In the genomic region with DNA sequence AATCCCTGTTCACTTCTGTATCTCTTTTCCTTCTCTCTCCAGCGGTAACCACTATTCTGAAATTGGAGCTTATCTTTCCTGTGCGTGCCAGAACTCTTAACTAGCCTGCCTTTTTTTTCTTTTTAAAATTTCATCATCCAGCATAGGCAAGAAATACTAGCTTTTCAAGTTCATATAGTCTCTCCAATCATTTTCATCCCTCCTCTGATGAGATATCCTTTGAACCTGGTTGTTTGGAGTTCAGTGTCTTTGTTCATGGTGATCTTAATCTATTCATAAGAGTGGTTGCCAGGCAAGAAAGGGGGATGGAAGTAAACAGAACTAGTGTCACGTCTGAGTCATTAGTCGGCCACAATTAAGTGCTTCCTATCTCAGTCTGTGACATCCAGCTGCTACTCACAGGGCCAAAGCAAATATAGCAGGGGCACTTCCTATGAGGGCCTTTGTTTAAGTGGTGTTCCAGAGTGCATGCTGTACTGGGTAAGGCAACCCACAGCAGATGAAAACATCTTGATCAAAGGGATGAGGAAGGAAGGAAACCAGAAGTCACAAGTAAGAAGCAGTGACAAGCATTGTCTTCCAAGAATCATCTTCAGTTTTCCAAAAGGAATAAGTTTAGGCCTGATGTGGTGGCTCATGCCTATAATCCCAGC, we compare ENCODE assay signal across 1 cellular context.
A peak's percentile ranks its signal among the peaks of the same experiment; 100 is the strongest.
TF ChIP-seq lines count a peak whose summit lies in the region.

No MANE protein-coding gene starts in this region.

TF ChIP-seq in HEK293, 187 proteins besides CTCF, POLR2A, EP300 and RAD21 (continued from another document and continues in another):
- TF ChIP-seq, protein P1, sequence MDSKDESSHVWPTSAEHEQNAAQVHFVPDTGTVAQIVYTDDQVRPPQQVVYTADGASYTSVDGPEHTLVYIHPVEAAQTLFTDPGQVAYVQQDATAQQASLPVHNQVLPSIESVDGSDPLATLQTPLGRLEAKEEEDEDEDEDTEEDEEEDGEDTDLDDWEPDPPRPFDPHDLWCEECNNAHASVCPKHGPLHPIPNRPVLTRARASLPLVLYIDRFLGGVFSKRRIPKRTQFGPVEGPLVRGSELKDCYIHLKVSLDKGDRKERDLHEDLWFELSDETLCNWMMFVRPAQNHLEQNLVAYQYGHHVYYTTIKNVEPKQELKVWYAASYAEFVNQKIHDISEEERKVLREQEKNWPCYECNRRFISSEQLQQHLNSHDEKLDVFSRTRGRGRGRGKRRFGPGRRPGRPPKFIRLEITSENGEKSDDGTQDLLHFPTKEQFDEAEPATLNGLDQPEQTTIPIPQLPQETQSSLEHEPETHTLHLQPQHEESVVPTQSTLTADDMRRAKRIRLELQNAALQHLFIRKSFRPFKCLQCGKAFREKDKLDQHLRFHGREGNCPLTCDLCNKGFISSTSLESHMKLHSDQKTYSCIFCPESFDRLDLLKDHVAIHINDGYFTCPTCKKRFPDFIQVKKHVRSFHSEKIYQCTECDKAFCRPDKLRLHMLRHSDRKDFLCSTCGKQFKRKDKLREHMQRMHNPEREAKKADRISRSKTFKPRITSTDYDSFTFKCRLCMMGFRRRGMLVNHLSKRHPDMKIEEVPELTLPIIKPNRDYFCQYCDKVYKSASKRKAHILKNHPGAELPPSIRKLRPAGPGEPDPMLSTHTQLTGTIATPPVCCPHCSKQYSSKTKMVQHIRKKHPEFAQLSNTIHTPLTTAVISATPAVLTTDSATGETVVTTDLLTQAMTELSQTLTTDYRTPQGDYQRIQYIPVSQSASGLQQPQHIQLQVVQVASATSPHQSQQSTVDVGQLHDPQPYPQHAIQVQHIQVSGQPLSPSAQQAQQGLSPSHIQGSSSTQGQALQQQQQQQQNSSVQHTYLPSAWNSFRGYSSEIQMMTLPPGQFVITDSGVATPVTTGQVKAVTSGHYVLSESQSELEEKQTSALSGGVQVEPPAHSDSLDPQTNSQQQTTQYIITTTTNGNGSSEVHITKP (tag by site-specific recombination; IDR thresholded peaks at IDR 0.05) = peak; percentile 71
- TF ChIP-seq, protein P2, sequence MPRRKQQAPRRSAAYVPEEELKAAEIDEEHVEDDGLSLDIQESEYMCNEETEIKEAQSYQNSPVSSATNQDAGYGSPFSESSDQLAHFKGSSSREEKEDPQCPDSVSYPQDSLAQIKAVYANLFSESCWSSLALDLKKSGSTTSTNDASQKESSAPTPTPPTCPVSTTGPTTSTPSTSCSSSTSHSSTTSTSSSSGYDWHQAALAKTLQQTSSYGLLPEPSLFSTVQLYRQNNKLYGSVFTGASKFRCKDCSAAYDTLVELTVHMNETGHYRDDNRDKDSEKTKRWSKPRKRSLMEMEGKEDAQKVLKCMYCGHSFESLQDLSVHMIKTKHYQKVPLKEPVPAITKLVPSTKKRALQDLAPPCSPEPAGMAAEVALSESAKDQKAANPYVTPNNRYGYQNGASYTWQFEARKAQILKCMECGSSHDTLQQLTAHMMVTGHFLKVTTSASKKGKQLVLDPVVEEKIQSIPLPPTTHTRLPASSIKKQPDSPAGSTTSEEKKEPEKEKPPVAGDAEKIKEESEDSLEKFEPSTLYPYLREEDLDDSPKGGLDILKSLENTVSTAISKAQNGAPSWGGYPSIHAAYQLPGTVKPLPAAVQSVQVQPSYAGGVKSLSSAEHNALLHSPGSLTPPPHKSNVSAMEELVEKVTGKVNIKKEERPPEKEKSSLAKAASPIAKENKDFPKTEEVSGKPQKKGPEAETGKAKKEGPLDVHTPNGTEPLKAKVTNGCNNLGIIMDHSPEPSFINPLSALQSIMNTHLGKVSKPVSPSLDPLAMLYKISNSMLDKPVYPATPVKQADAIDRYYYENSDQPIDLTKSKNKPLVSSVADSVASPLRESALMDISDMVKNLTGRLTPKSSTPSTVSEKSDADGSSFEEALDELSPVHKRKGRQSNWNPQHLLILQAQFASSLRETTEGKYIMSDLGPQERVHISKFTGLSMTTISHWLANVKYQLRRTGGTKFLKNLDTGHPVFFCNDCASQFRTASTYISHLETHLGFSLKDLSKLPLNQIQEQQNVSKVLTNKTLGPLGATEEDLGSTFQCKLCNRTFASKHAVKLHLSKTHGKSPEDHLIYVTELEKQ (tag by site-specific recombination; IDR thresholded peaks at IDR 0.05; ENCODE audit: borderline replicate concordance) = peak; percentile 88
- TF ChIP-seq BCL11A (tag by site-specific recombination; IDR thresholded peaks at IDR 0.05; ENCODE audit: low read depth) = peak; percentile 51; the same call in 1 of the 2 replicates
- TF ChIP-seq SP3 (tag by site-specific recombination; IDR thresholded peaks at IDR 0.05) = no peak
- TF ChIP-seq BCL11B (tag by site-specific recombination; IDR thresholded peaks at IDR 0.05; ENCODE audit: low read depth) = 0 out of 2 replicates have a peak, but pooled peaks have one; percentile 40
- TF ChIP-seq ZFP69B (tag by site-specific recombination; IDR thresholded peaks at IDR 0.05) = peak; percentile 67; the same call in 1 of the 2 replicates
- peak; percentile 79 for TF ChIP-seq WT1 (tag by site-specific recombination; IDR thresholded peaks at IDR 0.05)
- peak; percentile 28; the same call in 1 of the 2 replicates for TF ChIP-seq ZNF335 (tag by site-specific recombination; conservative IDR thresholded peaks at IDR 0.05)
- peak; percentile 53 for TF ChIP-seq ZBTB17 (tag by site-specific recombination; IDR thresholded peaks at IDR 0.05)
- 0 out of 2 replicates have a peak, but pooled peaks have one; percentile 47 for TF ChIP-seq ZNF362 (tag by site-specific recombination; IDR thresholded peaks at IDR 0.05)
- TF ChIP-seq, protein P3, sequence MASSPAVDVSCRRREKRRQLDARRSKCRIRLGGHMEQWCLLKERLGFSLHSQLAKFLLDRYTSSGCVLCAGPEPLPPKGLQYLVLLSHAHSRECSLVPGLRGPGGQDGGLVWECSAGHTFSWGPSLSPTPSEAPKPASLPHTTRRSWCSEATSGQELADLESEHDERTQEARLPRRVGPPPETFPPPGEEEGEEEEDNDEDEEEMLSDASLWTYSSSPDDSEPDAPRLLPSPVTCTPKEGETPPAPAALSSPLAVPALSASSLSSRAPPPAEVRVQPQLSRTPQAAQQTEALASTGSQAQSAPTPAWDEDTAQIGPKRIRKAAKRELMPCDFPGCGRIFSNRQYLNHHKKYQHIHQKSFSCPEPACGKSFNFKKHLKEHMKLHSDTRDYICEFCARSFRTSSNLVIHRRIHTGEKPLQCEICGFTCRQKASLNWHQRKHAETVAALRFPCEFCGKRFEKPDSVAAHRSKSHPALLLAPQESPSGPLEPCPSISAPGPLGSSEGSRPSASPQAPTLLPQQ (tag by site-specific recombination; IDR thresholded peaks at IDR 0.05) = peak; percentile 49; the same call in 1 of the 2 replicates
- peak; percentile 41; the same call in 1 of the 2 replicates for TF ChIP-seq ZNF518A (tag by site-specific recombination; conservative IDR thresholded peaks at IDR 0.05; ENCODE audit: low read depth)
- peak; percentile 86 for TF ChIP-seq ZNF843 (tag by site-specific recombination; IDR thresholded peaks at IDR 0.05)
- TF ChIP-seq MZF1 (tag by site-specific recombination; IDR thresholded peaks at IDR 0.05; ENCODE audit: borderline replicate concordance) = peak; percentile 74
- no peak for TF ChIP-seq ZNF174 (tag by site-specific recombination; IDR thresholded peaks at IDR 0.05)
- TF ChIP-seq FEZF1 (tag by site-specific recombination; IDR thresholded peaks at IDR 0.05) = peak; percentile 90
- TF ChIP-seq GLIS2 (tag by site-specific recombination; IDR thresholded peaks at IDR 0.05) = 0 out of 2 replicates have a peak, but pooled peaks have one; percentile 22
- peak; percentile 61 for TF ChIP-seq ZNF398 (tag by site-specific recombination; IDR thresholded peaks at IDR 0.05)
- TF ChIP-seq MEIS1 (CRISPR knock-in tag; IDR thresholded peaks at IDR 0.05; ENCODE audit: borderline replicate concordance) = no peak
- no peak for TF ChIP-seq ZNF513 (tag by site-specific recombination; IDR thresholded peaks at IDR 0.05)
- peak; percentile 56 for TF ChIP-seq HIC1 (tag by site-specific recombination; IDR thresholded peaks at IDR 0.05)
- TF ChIP-seq ZNF24 (tag by site-specific recombination; IDR thresholded peaks at IDR 0.05) = peak; percentile 98
